Comparison of ENCODE assay signal across 1 cellular context in genomic region chr11:31295308-31295707, GRCh38.
TF ChIP-seq lines count a peak whose summit lies in the region.

No MANE protein-coding gene starts in this region.

TF ChIP-seq in H1, 55 proteins besides CTCF, POLR2A, EP300 and RAD21:
- TF ChIP-seq CHD2 (IDR thresholded peaks at IDR 0.05; ENCODE audit: low read length): no peak
- no peak for TF ChIP-seq KDM4A (IDR thresholded peaks at IDR 0.05; ENCODE audit: low read depth, low read length, severe bottlenecking)
- no peak for TF ChIP-seq TBP (IDR thresholded peaks at IDR 0.05; ENCODE audit: low read depth, low read length)
- TF ChIP-seq NRF1 (IDR thresholded peaks at IDR 0.05; ENCODE audit: low read depth, low read length): no peak
- TF ChIP-seq SAP30 (IDR thresholded peaks at IDR 0.05; ENCODE audit: insufficient read depth, insufficient replicate concordance, low read length): no peak
- no peak for TF ChIP-seq TEAD4 (IDR thresholded peaks at IDR 0.05; ENCODE audit: low read depth, low read length)
- TF ChIP-seq POLR2AphosphoS5 (IDR thresholded peaks at IDR 0.05; ENCODE audit: low read depth, low read length): no peak
- TF ChIP-seq PHF8 (conservative IDR thresholded peaks at IDR 0.05; ENCODE audit: low read depth, low read length): no peak
- TF ChIP-seq CBX5 (IDR thresholded peaks at IDR 0.05; ENCODE audit: low read depth, low read length): no peak
- no peak for TF ChIP-seq RBBP5 (IDR thresholded peaks at IDR 0.05; ENCODE audit: borderline replicate concordance, low read depth, low read length)
- no peak for TF ChIP-seq SRF (IDR thresholded peaks at IDR 0.05; ENCODE audit: low read depth, low read length)
- no peak for TF ChIP-seq NANOG (IDR thresholded peaks at IDR 0.05; ENCODE audit: insufficient read depth, low read depth, low read length, poor library complexity, severe bottlenecking)
